ENCODE assay signal across 2 cellular contexts in the genomic region with DNA sequence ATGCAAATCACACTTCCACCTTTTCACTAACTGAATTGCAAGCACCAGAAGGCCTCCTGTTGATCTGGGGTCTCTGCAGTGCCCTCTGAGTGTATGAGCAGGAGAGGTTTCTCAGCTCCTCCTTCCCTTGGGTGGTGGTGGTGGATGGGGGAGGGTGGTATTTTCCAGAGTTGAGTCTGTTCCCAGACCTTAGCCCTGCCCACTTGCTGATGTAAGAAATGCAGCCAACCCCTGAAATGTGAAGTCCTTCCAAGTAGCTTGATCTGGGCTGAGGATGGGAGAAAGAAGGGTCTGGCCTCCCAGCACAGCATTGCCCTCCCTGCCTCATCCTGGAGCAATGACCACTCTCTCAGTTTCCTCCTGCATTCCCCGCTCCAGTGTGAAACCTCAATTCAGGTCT.
TF ChIP-seq lines count a peak whose summit lies in the region.

No MANE protein-coding gene starts in this region.

TF ChIP-seq in HEK293, 187 proteins besides CTCF, POLR2A, EP300 and RAD21:
- TF ChIP-seq ZNF10 (tag by site-specific recombination; IDR thresholded peaks at IDR 0.05) (no peak), PATZ1 (tag by site-specific recombination; IDR thresholded peaks at IDR 0.05) (0 out of 2 replicates have a peak, but pooled peaks have one; percentile 25), ZNF19 (tag by site-specific recombination; IDR thresholded peaks at IDR 0.05; ENCODE audit: low read depth) (no peak), PRDM10 (tag by site-specific recombination; IDR thresholded peaks at IDR 0.05) (peak; percentile 53; the same call in 1 of the 2 replicates), SCRT2 (tag by site-specific recombination; IDR thresholded peaks at IDR 0.05) (0 out of 2 replicates have a peak, but pooled peaks have one; percentile 35), ZNF785 (tag by site-specific recombination; IDR thresholded peaks at IDR 0.05) (no peak), IKZF3 (tag by site-specific recombination; IDR thresholded peaks at IDR 0.05) (0 out of 2 replicates have a peak, but pooled peaks have one; percentile 35)

TF ChIP-seq in K562, 482 proteins besides CTCF, POLR2A, EP300 and RAD21:
- 0 out of 2 replicates have a peak, but pooled peaks have one; percentile 1 for TF ChIP-seq ZNF395 (CRISPR knock-in tag; IDR thresholded peaks at IDR 0.05)
- no peak for TF ChIP-seq MYC (IDR thresholded peaks at IDR 0.05; ENCODE audit: low read depth, low read length)
- no peak for TF ChIP-seq MYC (CRISPR knock-in tag; IDR thresholded peaks at IDR 0.05; ENCODE audit: borderline replicate concordance, low read depth)
- 0 out of 2 replicates have a peak, but pooled peaks have one; percentile 35 for TF ChIP-seq ZNF766 (CRISPR knock-in tag; conservative IDR thresholded peaks at IDR 0.05)
- 0 out of 2 replicates have a peak, but pooled peaks have one; percentile 9 for TF ChIP-seq CEBPG (CRISPR knock-in tag; IDR thresholded peaks at IDR 0.05)
- no peak for TF ChIP-seq CEBPG (tag; conservative IDR thresholded peaks at IDR 0.05 in 1 of 2, IDR thresholded peaks at IDR 0.05 in 1 of 2)
- TF ChIP-seq GTF2A2 (tag; IDR thresholded peaks at IDR 0.05) = no peak
TF ChIP-seq in K562: peak in this region for 3.
